ENCODE assay signal across 27 cellular contexts in the genomic region with DNA sequence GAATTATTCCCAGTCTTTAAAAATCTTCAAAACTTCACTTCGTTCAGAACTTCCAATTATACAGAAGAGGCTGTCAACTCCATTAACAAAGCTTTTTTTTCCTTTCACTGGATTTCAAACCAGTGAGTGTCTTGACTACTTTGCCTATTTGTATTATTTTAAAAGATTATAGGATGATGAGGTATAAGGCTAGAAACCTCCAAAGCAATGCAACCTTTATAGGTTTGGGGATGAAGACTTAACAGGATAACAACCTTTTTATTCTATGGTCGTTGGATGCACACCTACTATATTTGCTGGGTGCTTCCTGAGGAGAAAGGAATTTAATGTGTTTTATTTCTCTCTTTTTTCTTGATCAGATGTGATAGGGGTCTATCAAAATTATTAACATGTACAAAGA. TPM values are rescaled to one million over a fixed set of nuclear protein-coding genes. Genes with fewer than 3 reads are reported as not detected.
DNase-seq lines count a peak whose midpoint lies in the region; ATAC-seq, FAIRE-seq and TF ChIP-seq lines count a peak whose summit lies in the region.
"Had no signal": no experiment of that assay in that cellular context is flagged by ENCODE, and none has a peak within 500 bp of the region (broad histone marks: within the 10 kb centered on the region; RNA-seq: fewer than 3 reads in every experiment).

No MANE protein-coding gene starts in this region.

- 52% methylated on average over 2 of the region's 2 CpGs for WGBS in mammary epithelial cell (ENCODE audit: low coverage, missing lambda C conversion rate)
- 21% methylated on average over 2 of the region's 2 CpGs for WGBS in body of pancreas, 2 donors

- H3K4me1 ChIP-seq in mammary epithelial cell (ENCODE audit: insufficient read depth, low read length), result peaks cover 22% of the 10 kb centered on the region
- peaks cover 0 to 6% of the 10 kb centered on the region in 2 donors for H3K4me1 ChIP-seq in breast epithelium
- H3K4me1 ChIP-seq in body of pancreas, result peaks cover 28% of the 10 kb centered on the region
- peaks cover 14% of the 10 kb centered on the region for H3K4me1 ChIP-seq in keratinocyte (ENCODE audit: control insufficient read depth, extremely low read depth, insufficient read depth, low read length)

- TF ChIP-seq POLR2A in breast epithelium (IDR thresholded peaks at IDR 0.05), result no peak
- TF ChIP-seq POLR2A in body of pancreas (IDR thresholded peaks at IDR 0.05), result no peak

- no peak overlapping the region for H3K4me3 Mint-ChIP-seq in activated T-cell treated with anti-CD3 and anti-CD28 coated beads, Interleukin-2, amount 50 U/mL, for 4 hours
- H3K4me3 Mint-ChIP-seq: activated CD4-positive, alpha-beta T cell treated with anti-CD3 and anti-CD28 coated beads, Interleukin-2, amount 10 ng/mL, durations not matched to agents 7 days and 5 days had no signal

- H3K4me2 ChIP-seq in mammary epithelial cell (ENCODE audit: insufficient read depth, low read depth, low read length) (peak overlapping the region; percentile 99), keratinocyte (ENCODE audit: control insufficient read depth, extremely low read depth, insufficient read depth, low read depth, low read length) (peak overlapping the region; percentile 76)
- H3K4me2 ChIP-seq: BLaER1 had no signal

- peaks cover 10% of the 10 kb centered on the region for H3K4me1 Mint-ChIP-seq in activated T-cell treated with anti-CD3 and anti-CD28 coated beads, Interleukin-2, amount 50 U/mL, for 4 hours (ENCODE audit: low read depth)

- ATAC-seq in body of pancreas, result no peak
- no peak for ATAC-seq in activated T-cell treated with anti-CD3 and anti-CD28 coated beads, Interleukin-2, amount 50 U/mL, for 4 hours
- no peak for ATAC-seq in left ventricle myocardium superior
- no peak for ATAC-seq in HG03432 (IDR thresholded peaks at IDR 0.05; ENCODE audit: unreplicated experiment)

- BruUV-seq in mammary epithelial cell (replicated peaks; lab: Mats Ljungman, UMichigan), result no TSS peak

- H3K9me3 ChIP-seq in mammary epithelial cell (replicated peaks; ENCODE audit: insufficient read depth, low read length) (no peaks in the 10 kb centered on the region), breast epithelium (no peaks in the 10 kb centered on the region), body of pancreas (no peaks in the 10 kb centered on the region), keratinocyte (ENCODE audit: control insufficient read depth, low read depth, low read length) (no peaks in the 10 kb centered on the region)
- H3K9me3 ChIP-seq: Peyer's patch, stomach, upper lobe of right lung had no signal

- intact Hi-C loops in mammary epithelial cell (cut with micrococcal nuclease) (loop anchor here (5.0 kb wide), 1 partner anchor 78 kb away; a partner anchor contains a TSS), breast epithelium (cut with DNase I; ENCODE audit: low total_unique reads) (no loop called here), body of pancreas (cut with DNase I) (loop anchor here (10.0 kb wide), 1 partner anchor 75 kb away; a partner anchor contains a TSS), left ventricle myocardium superior (cut with micrococcal nuclease) (no loop called here)

- dilution Hi-C loops in mammary epithelial cell (cut with HindIII; ENCODE audit: low sequenced_read_pairs), result no loop called here
- dilution Hi-C loops in keratinocyte (cut with MboI; ENCODE audit: extremely low pct_ligation_motif_present, low sequenced_read_pairs), result no loop called here

- no peak for FAIRE-seq in keratinocyte (lab: Jason Lieb, UNC)
- FAIRE-seq in RCC 7860 (lab: Jason Lieb, UNC), result no peak
- FAIRE-seq: D721Med, G401.6, islet of Langerhans, small intestine had no signal

- no peaks in the 10 kb centered on the region for H3K79me2 ChIP-seq in mammary epithelial cell (ENCODE audit: insufficient read depth, low read length)
- H3K79me2 ChIP-seq in keratinocyte (ENCODE audit: control insufficient read depth, insufficient read depth, low read length), result no peaks in the 10 kb centered on the region

- H3K4me3 ChIP-seq in mammary epithelial cell (replicated peaks in 1 of 3; ENCODE audit: insufficient read depth in 1 of 3, low read depth in 2 of 3, low read length in 3 of 3) (no peak overlapping the region), breast epithelium (peak overlapping the region in 1 of 3 donors; percentile 82), body of pancreas (no peak overlapping the region), keratinocyte (ENCODE audit: control insufficient read depth in 2 of 3, extremely low read depth in 1 of 3, insufficient read depth in 2 of 3, low read depth in 1 of 3, low read length in 3 of 3) (no peak overlapping the region)
- H3K4me3 ChIP-seq: BLaER1, lung had no signal

- CTCF ChIA-PET in mammary epithelial cell (lab: Charles Lee; ENCODE audit: low non-redundant PET), result no interaction called here

- no peak for DNase-seq in mammary epithelial cell
- no peak for DNase-seq in breast epithelium (ENCODE audit: low spot score in 2 of 2)
- DNase-seq in body of pancreas, result no peak
- DNase-seq in keratinocyte (ENCODE audit: low read depth, low spot score), result no peak
- no peak for DNase-seq in RCC 7860 (ENCODE audit: low spot score)
- DNase-seq in activated T-cell treated with anti-CD3 and anti-CD28 coated beads, Interleukin-2, amount 50 U/mL, for 4 hours, result no peak
- DNase-seq in left ventricle myocardium superior, result no peak
- DNase-seq: activated CD4-positive, alpha-beta T cell treated with anti-CD3 and anti-CD28 coated beads, Interleukin-2, amount 10 ng/mL, durations not matched to agents 7 days and 5 days; activated CD8-positive, alpha-beta memory T cell treated with anti-CD3 and anti-CD28 coated beads, Interleukin-2, amount 50 U/mL, for 4 hours; activated gamma-delta T cell; GOT3; IMR-90; naive B cell; stimulated activated CD4-positive, alpha-beta T cell treated with anti-CD3 and anti-CD28 coated beads, Interleukin-4, amount 100 ng/mL, for 1 hour had no signal

- peaks cover 57% of the 10 kb centered on the region for H3K27me3 Mint-ChIP-seq in activated T-cell treated with anti-CD3 and anti-CD28 coated beads, Interleukin-2, amount 50 U/mL, for 4 hours (ENCODE audit: low read depth)

- in situ Hi-C loops in mammary epithelial cell (cut with MboI; ENCODE audit: low sequenced_read_pairs in 2 of 2), result no loop called here

- H3K27ac ChIP-seq in mammary epithelial cell (ENCODE audit: insufficient read depth, low read depth, low read length) (no peak overlapping the region), breast epithelium (no peak overlapping the region), body of pancreas (peak overlapping the region in 3 of 4 donors; percentile 81 to 86 (median 85)), keratinocyte (ENCODE audit: control insufficient read depth, insufficient read depth, low read length) (no peak overlapping the region)
- H3K27ac ChIP-seq: BLaER1, upper lobe of right lung had no signal

- H3K9ac ChIP-seq in mammary epithelial cell (ENCODE audit: insufficient read depth, low read length) (no peak overlapping the region), keratinocyte (ENCODE audit: control insufficient read depth, extremely low read depth, insufficient read depth, low read length) (no peak overlapping the region)
- H3K9ac ChIP-seq: BLaER1 had no signal

- no peaks in the 10 kb centered on the region for H3K36me3 Mint-ChIP-seq in activated T-cell treated with anti-CD3 and anti-CD28 coated beads, Interleukin-2, amount 50 U/mL, for 4 hours (ENCODE audit: insufficient read depth)
- H3K36me3 Mint-ChIP-seq: naive B cell had no signal

- TF ChIP-seq CTCF in mammary epithelial cell (conservative IDR thresholded peaks at IDR 0.05 in 1 of 2, IDR thresholded peaks at IDR 0.05 in 1 of 2; ENCODE audit: extremely low read depth in 1 of 2, insufficient read depth in 1 of 2, low read depth in 1 of 2, low read length in 2 of 2) (no peak), breast epithelium (IDR thresholded peaks at IDR 0.05) (no peak), body of pancreas (IDR thresholded peaks at IDR 0.05) (no peak), keratinocyte (optimal IDR thresholded peaks at IDR 0.05 in 1 of 3, IDR thresholded peaks at IDR 0.05 in 1 of 3, conservative IDR thresholded peaks at IDR 0.05 in 1 of 3; ENCODE audit: extremely low read depth in 1 of 3, insufficient read depth in 2 of 3, low read length in 3 of 3) (no peak)

- H3K36me3 ChIP-seq in mammary epithelial cell (ENCODE audit: insufficient read depth, low read length) (no peaks in the 10 kb centered on the region), breast epithelium (no peaks in the 10 kb centered on the region), body of pancreas (replicated peaks in 1 of 2; ENCODE audit: insufficient read depth in 1 of 2, low read depth in 2 of 2) (no peaks in the 10 kb centered on the region), keratinocyte (ENCODE audit: control insufficient read depth in 2 of 2, extremely low read depth in 1 of 2, insufficient read depth in 2 of 2, low read length in 2 of 2) (peaks cover 0 to 4% of the 10 kb centered on the region in 2 experiments)
- H3K36me3 ChIP-seq: BLaER1, Peyer's patch, stomach, upper lobe of right lung had no signal

- H3K27me3 ChIP-seq in mammary epithelial cell (ENCODE audit: insufficient read depth, low read length) (no peaks in the 10 kb centered on the region), breast epithelium (peaks cover 0 to 20% of the 10 kb centered on the region in 2 donors), body of pancreas (no peaks in the 10 kb centered on the region), keratinocyte (ENCODE audit: control insufficient read depth, extremely low read depth, insufficient read depth, low read length) (no peaks in the 10 kb centered on the region)

- no peaks in the 10 kb centered on the region for H3K9me3 Mint-ChIP-seq in activated T-cell treated with anti-CD3 and anti-CD28 coated beads, Interleukin-2, amount 50 U/mL, for 4 hours
- H3K9me3 Mint-ChIP-seq: activated CD4-positive, alpha-beta T cell treated with anti-CD3 and anti-CD28 coated beads, Interleukin-2, amount 10 ng/mL, durations not matched to agents 7 days and 5 days had no signal

- H3K9me1 ChIP-seq in keratinocyte (ENCODE audit: control insufficient read depth, extremely low read depth, insufficient read depth, low read length), result no peaks in the 10 kb centered on the region

- no peaks in the 10 kb centered on the region for H4K20me1 ChIP-seq in mammary epithelial cell (ENCODE audit: insufficient read depth, low read length)
- H4K20me1 ChIP-seq in keratinocyte (ENCODE audit: control insufficient read depth, extremely low read depth, insufficient read depth, low read length), result peaks cover 5% of the 10 kb centered on the region

- peak overlapping the region; percentile 95 for H2AFZ ChIP-seq in mammary epithelial cell (ENCODE audit: low read depth, low read length)
- H2AFZ ChIP-seq in keratinocyte (ENCODE audit: control insufficient read depth, low read length), result no peak overlapping the region

RNA-seq across cellular contexts. Expression of a gene that starts 1.9 kb away (rescaled TPM):
- total RNA-seq in mammary epithelial cell, result 1 to 10 TPM; 2.0 to 7.5 TPM
- 6.1 TPM for polyA plus RNA-seq in mammary epithelial cell
- 4.7 TPM for polyA minus RNA-seq in mammary epithelial cell
- total RNA-seq in breast epithelium, result 10 to 100 TPM in 2 of 3 donors, not detected in 1; 21.0 to 34.1 TPM
- 10 to 100 TPM in 1 of 2 donors, 1 to 10 TPM in 1; 3.6 to 15.8 TPM for total RNA-seq in body of pancreas
- 3.1 to 5.3 TPM (median 4.3 TPM) in 3 replicates for polyA plus RNA-seq in keratinocyte
- polyA plus RNA-seq in keratinocyte (2011; ENCODE audit: low read depth), result 2.1 TPM
- polyA plus RNA-seq in keratinocyte (2011; cell fraction: cytosol; rRNA removed), result 4.4 and 5.2 TPM in 2 replicates
- polyA plus RNA-seq in keratinocyte (2011; cell fraction: nucleus; rRNA removed), result 3.9 and 5.0 TPM in 2 replicates
- 5.6 and 6.3 TPM in 2 replicates for polyA plus RNA-seq in keratinocyte (2012; ENCODE audit: low replicate concordance)
- polyA minus RNA-seq in keratinocyte, result 5.6 to 8.7 TPM (median 6.7 TPM) in 3 replicates
- polyA minus RNA-seq in keratinocyte (2011; cell fraction: cytosol; rRNA and poly(A)+ RNA removed), result 4.6 TPM
- 2.2 and 2.6 TPM in 2 replicates for polyA minus RNA-seq in keratinocyte (2011; cell fraction: nucleus; rRNA and poly(A)+ RNA removed)
- total RNA-seq in activated T-cell treated with anti-CD3 and anti-CD28 coated beads, Interleukin-2, amount 50 U/mL, for 4 hours, result not detected
- total RNA-seq in left ventricle myocardium superior, result not detected
- total RNA-seq: A673; activated CD4-positive, alpha-beta T cell treated with anti-CD3 and anti-CD28 coated beads, Interleukin-2, amount 10 ng/mL, durations not matched to agents 7 days and 5 days; cardiac septum; IMR-90; posterior vena cava had no signal
- polyA plus RNA-seq: IMR-90 had no signal

Comparison
In these comparisons a context has a peak if more than half of its experiments do, and no peak if none do; other contexts are left out.
1. intact Hi-C loops: an anchor here in mammary epithelial cell (5.0 kb wide) and body of pancreas (10.0 kb wide); none called in breast epithelium and left ventricle myocardium superior.
2. H3K27ac ChIP-seq: peak in body of pancreas (3 of 4); none in mammary epithelial cell (single experiment), breast epithelium (0 of 2) and keratinocyte (single experiment).